33 cellular contexts compared by ENCODE assay signal in genomic region chr6:99768166-99768565, GRCh38.
"Had no signal": no experiment of that assay in that cellular context is flagged by ENCODE, and none has a peak within 500 bp of the region (broad histone marks: within the 10 kb centered on the region; RNA-seq: fewer than 3 reads in every experiment).

No MANE protein-coding gene starts in this region.

- FAIRE-seq: astrocyte, bronchial epithelial cell had no signal

- DNase-seq: activated effector memory CD4-positive, alpha-beta T cell treated with anti-CD3 and anti-CD28 coated beads, Interleukin-2, amount 50 U/mL, for 16 hours; activated effector memory CD4-positive, alpha-beta T cell treated with Interleukin-2 at 50 U/mL for 16 hours; activated gamma-delta T cell; activated gamma-delta T cell treated with Interleukin-2 at 50 U/mL for 16 hours; activated naive CD4-positive, alpha-beta T cell; activated naive CD4-positive, alpha-beta T cell treated with anti-CD3 and anti-CD28 coated beads for 36 hours; activated naive CD4-positive, alpha-beta T cell treated with anti-CD3 and anti-CD28 coated beads, Interleukin-2, amount 10 ng/mL, durations not matched to agents 7 days and 5 days; activated naive CD4-positive, alpha-beta T cell treated with anti-CD3 and anti-CD28 coated beads, Interleukin-2, amount 50 U/mL, for 16 hours; activated naive CD4-positive, alpha-beta T cell treated with Interleukin-2 at 50 U/mL for 16 hours; activated naive CD8-positive, alpha-beta T cell treated with anti-CD3 and anti-CD28 coated beads for 36 hours; activated naive CD8-positive, alpha-beta T cell treated with anti-CD3 and anti-CD28 coated beads, Interleukin-2, amount 10 ng/mL, durations not matched to agents 7 days and 5 days; activated naive CD8-positive, alpha-beta T cell treated with anti-CD3 and anti-CD28 coated beads, Interleukin-2, amount 50 U/mL, for 24 hours; activated T-cell treated with anti-CD3 and anti-CD28 coated beads, Interleukin-2, amount 50 U/mL, for 24 hours; activated T-cell treated with anti-CD3 and anti-CD28 coated beads, Interleukin-2, amount 50 U/mL, for 4 hours; activated T-cell treated with anti-CD3 and anti-CD28 coated beads, Interleukin-2, amount 50 U/mL, for 48 hours; activated T-cell treated with anti-CD3 and anti-CD28 coated beads, Interleukin-2, amount 50 U/mL, for 72 hours; adrenal gland; amniotic stem cell; amygdala; anterior cingulate cortex; aorta; body of pancreas; brain microvascular endothelial cell; caudate nucleus; central memory CD4-positive, alpha-beta T cell; cerebellar nuclear complex had no signal

- H3K36me3 ChIP-seq: adrenal gland, ascending aorta, brain microvascular endothelial cell, breast epithelium, cardiac muscle cell had no signal

- H3K4me3 ChIP-seq: adrenal gland, ascending aorta, body of pancreas, breast epithelium, cardiac muscle cell had no signal

- H3K4me1 ChIP-seq: adrenal gland, ascending aorta, body of pancreas, breast epithelium had no signal

- H3K9me3 ChIP-seq: adrenal gland, ascending aorta, body of pancreas had no signal

- ATAC-seq: activated naive CD4-positive, alpha-beta T cell treated with anti-CD3 and anti-CD28 coated beads, Interleukin-2, amount 50 U/mL, for 72 hours; activated naive CD8-positive, alpha-beta T cell treated with anti-CD3 and anti-CD28 coated beads, Interleukin-2, amount 50 U/mL, for 24 hours; activated T-cell treated with anti-CD3 and anti-CD28 coated beads, Interleukin-2, amount 50 U/mL, for 4 hours; activated T-cell treated with anti-CD3 and anti-CD28 coated beads, Interleukin-2, amount 50 U/mL, for 72 hours; activated T-helper 17 cell treated with anti-CD3 and anti-CD28 coated beads, Interleukin-2, amount 50 U/mL, for 72 hours; body of pancreas had no signal

- H3K27me3 ChIP-seq: adrenal gland, ascending aorta, body of pancreas, brain microvascular endothelial cell, breast epithelium, cardiac muscle cell had no signal

- H3K27ac ChIP-seq: adrenal gland, ascending aorta, body of pancreas, brain microvascular endothelial cell, breast epithelium, cardiac muscle cell had no signal
